In genomic region chr2:200787351-200788128, GRCh38 we compare ENCODE assay signal across 10 cellular contexts. TPM values are rescaled to one million over a fixed set of nuclear protein-coding genes. Genes with fewer than 3 reads are reported as not detected.
A peak's percentile ranks its signal among the peaks of the same experiment; 100 is the strongest.
DNase-seq lines count a peak whose midpoint lies in the region; ATAC-seq and TF ChIP-seq lines count a peak whose summit lies in the region.
"Had no signal": no experiment of that assay in that cellular context is flagged by ENCODE, and none has a peak within 500 bp of the region (broad histone marks: within the 10 kb centered on the region; RNA-seq: fewer than 3 reads in every experiment).

No MANE protein-coding gene starts in this region.

- peaks cover 20% of the 10 kb centered on the region for H3K4me1 ChIP-seq in foreskin keratinocyte
- peaks cover 11 to 34% of the 10 kb centered on the region in 2 donors for H3K4me1 ChIP-seq in thoracic aorta (ENCODE audit: control insufficient read depth in 1 of 2, low read depth in 2 of 2)
- H3K4me1 ChIP-seq in CD4-positive, alpha-beta memory T cell (ENCODE audit: insufficient read depth, low read length) = no peaks in the 10 kb centered on the region

- ATAC-seq in activated naive CD8-positive, alpha-beta T cell treated with anti-CD3 and anti-CD28 coated beads, Interleukin-2, amount 50 U/mL, for 24 hours = peak; percentile 68
- peak; percentile 93 for ATAC-seq in foreskin keratinocyte
- ATAC-seq in thoracic aorta (ENCODE audit: insufficient number of reproducible peaks, low FRiP score, low read depth) = peak; percentile 81
- ATAC-seq in GM19397 (IDR thresholded peaks at IDR 0.05; ENCODE audit: unreplicated experiment) = no peak
- ATAC-seq in GM21526 (IDR thresholded peaks at IDR 0.05; ENCODE audit: low FRiP score, unreplicated experiment) = no peak

- peak overlapping the region; percentile 22 for H3K4me3 ChIP-seq in thoracic aorta
- H3K4me3 ChIP-seq in CD4-positive, alpha-beta memory T cell (ENCODE audit: low read length in 2 of 2) = no peak overlapping the region

- H3K9me3 ChIP-seq in thoracic aorta = no peaks in the 10 kb centered on the region
- no peaks in the 10 kb centered on the region for H3K9me3 ChIP-seq in CD4-positive, alpha-beta memory T cell (ENCODE audit: control insufficient read depth in 1 of 2, low read length in 2 of 2)

- no peak for DNase-seq in activated naive CD8-positive, alpha-beta T cell treated with anti-CD3 and anti-CD28 coated beads, Interleukin-2, amount 50 U/mL, for 24 hours
- DNase-seq in activated naive CD8-positive, alpha-beta T cell treated with anti-CD3 and anti-CD28 coated beads for 36 hours = no peak
- DNase-seq in SW 1271 (lab: John Stamatoyannopoulos, UW) (peak; percentile 84 to 89), foreskin keratinocyte (peak; percentile 92 to 97), thoracic aorta (ENCODE audit: low spot score) (no peak)
- DNase-seq in CD4-positive, alpha-beta memory T cell = no peak
- DNase-seq: central memory CD4-positive, alpha-beta T cell; RPMI8226 had no signal

- CTCF ChIA-PET in CD4-positive, alpha-beta memory T cell (lab: Charles Lee; ENCODE audit: partially characterized antibody) = no interaction called here

- H3K27ac ChIP-seq in foreskin keratinocyte (peak overlapping the region; percentile 97), thoracic aorta (peak overlapping the region; percentile 63 to 67)
- no peak overlapping the region for H3K27ac ChIP-seq in CD4-positive, alpha-beta memory T cell (ENCODE audit: low read depth, low read length)

- H3K9me3 Mint-ChIP-seq in activated naive CD8-positive, alpha-beta T cell treated with anti-CD3 and anti-CD28 coated beads, Interleukin-2, amount 50 U/mL, for 24 hours = no peaks in the 10 kb centered on the region
- H3K9me3 Mint-ChIP-seq in activated naive CD8-positive, alpha-beta T cell treated with anti-CD3 and anti-CD28 coated beads for 36 hours = no peaks in the 10 kb centered on the region
- peaks cover 0 to 2% (median 0%) of the 10 kb centered on the region in 8 donors for H3K9me3 Mint-ChIP-seq in CD4-positive, alpha-beta memory T cell

- H3K36me3 Mint-ChIP-seq in activated naive CD8-positive, alpha-beta T cell treated with anti-CD3 and anti-CD28 coated beads, Interleukin-2, amount 50 U/mL, for 24 hours (ENCODE audit: low read depth) = no peaks in the 10 kb centered on the region
- H3K36me3 Mint-ChIP-seq in activated naive CD8-positive, alpha-beta T cell treated with anti-CD3 and anti-CD28 coated beads for 36 hours = no peaks in the 10 kb centered on the region
- H3K36me3 Mint-ChIP-seq in CD4-positive, alpha-beta memory T cell = no peaks in the 10 kb centered on the region

- H3K27me3 Mint-ChIP-seq in activated naive CD8-positive, alpha-beta T cell treated with anti-CD3 and anti-CD28 coated beads, Interleukin-2, amount 50 U/mL, for 24 hours = peaks cover 7% of the 10 kb centered on the region
- no peaks in the 10 kb centered on the region for H3K27me3 Mint-ChIP-seq in activated naive CD8-positive, alpha-beta T cell treated with anti-CD3 and anti-CD28 coated beads for 36 hours
- peaks cover 5 to 6% of the 10 kb centered on the region in 2 donors for H3K27me3 Mint-ChIP-seq in CD4-positive, alpha-beta memory T cell

- H3K4me3 Mint-ChIP-seq in activated naive CD8-positive, alpha-beta T cell treated with anti-CD3 and anti-CD28 coated beads, Interleukin-2, amount 50 U/mL, for 24 hours = no peak overlapping the region
- H3K4me3 Mint-ChIP-seq in activated naive CD8-positive, alpha-beta T cell treated with anti-CD3 and anti-CD28 coated beads for 36 hours = no peak overlapping the region
- H3K4me3 Mint-ChIP-seq in CD4-positive, alpha-beta memory T cell = peak overlapping the region in 1 of 8 donors; percentile 15

- TF ChIP-seq CTCF in foreskin keratinocyte (conservative IDR thresholded peaks at IDR 0.05) = no peak
- TF ChIP-seq CTCF in thoracic aorta (IDR thresholded peaks at IDR 0.05) = no peak

- H3K27ac Mint-ChIP-seq in activated naive CD8-positive, alpha-beta T cell treated with anti-CD3 and anti-CD28 coated beads, Interleukin-2, amount 50 U/mL, for 24 hours = peak overlapping the region; percentile 60
- H3K27ac Mint-ChIP-seq in activated naive CD8-positive, alpha-beta T cell treated with anti-CD3 and anti-CD28 coated beads for 36 hours = no peak overlapping the region
- H3K27ac Mint-ChIP-seq in CD4-positive, alpha-beta memory T cell = no peak overlapping the region

- intact Hi-C loops in CD4-positive, alpha-beta memory T cell (cut with micrococcal nuclease) = no loop called here

- H3K27me3 ChIP-seq in foreskin keratinocyte = no peaks in the 10 kb centered on the region
- H3K27me3 ChIP-seq in thoracic aorta (replicated peaks; ENCODE audit: insufficient read depth) = no peaks in the 10 kb centered on the region
- no peaks in the 10 kb centered on the region for H3K27me3 ChIP-seq in CD4-positive, alpha-beta memory T cell (ENCODE audit: insufficient read depth, low read length)

- no peaks in the 10 kb centered on the region for H3K36me3 ChIP-seq in thoracic aorta
- no peaks in the 10 kb centered on the region for H3K36me3 ChIP-seq in CD4-positive, alpha-beta memory T cell (ENCODE audit: insufficient read depth, low read length)

- POLR2A ChIA-PET in CD4-positive, alpha-beta memory T cell (lab: Charles Lee; ENCODE audit: partially characterized antibody) = no interaction called here

- peaks cover 17% of the 10 kb centered on the region for H3K4me1 Mint-ChIP-seq in activated naive CD8-positive, alpha-beta T cell treated with anti-CD3 and anti-CD28 coated beads, Interleukin-2, amount 50 U/mL, for 24 hours
- peaks cover 6% of the 10 kb centered on the region for H3K4me1 Mint-ChIP-seq in activated naive CD8-positive, alpha-beta T cell treated with anti-CD3 and anti-CD28 coated beads for 36 hours
- H3K4me1 Mint-ChIP-seq in CD4-positive, alpha-beta memory T cell = peaks cover 0 to 1% (median under 1%) of the 10 kb centered on the region in 4 donors

RNA-seq across cellular contexts. Expression of gene BZW1, which starts 24.2 kb away (rescaled TPM):
- 100 to 1,000 TPM; 549 to 557 TPM for total RNA-seq in activated naive CD8-positive, alpha-beta T cell treated with anti-CD3 and anti-CD28 coated beads for 36 hours
- 389 and 399 TPM in 2 replicates for total RNA-seq in foreskin keratinocyte
- 97.3 and 119 TPM in 2 replicates for polyA plus RNA-seq in foreskin keratinocyte
- total RNA-seq in thoracic aorta = 100 to 1,000 TPM; 201 to 252 TPM
- 100 to 1,000 TPM; 126 to 133 TPM for total RNA-seq in CD4-positive, alpha-beta memory T cell
- polyA plus RNA-seq in CD4-positive, alpha-beta memory T cell = 100 to 1,000 TPM; 198 to 257 TPM

Comparison
In these comparisons a context has a peak if more than half of its experiments do, and no peak if none do; other contexts are left out.
1. ATAC-seq: peak in activated naive CD8-positive, alpha-beta T cell treated with anti-CD3 and anti-CD28 coated beads, Interleukin-2, amount 50 U/mL, for 24 hours (single experiment), foreskin keratinocyte (single experiment) and thoracic aorta (single experiment); none in GM19397 (single experiment) and GM21526 (single experiment).
2. DNase-seq: peak in SW 1271 (2 of 2) and foreskin keratinocyte (2 of 2); none in activated naive CD8-positive, alpha-beta T cell treated with anti-CD3 and anti-CD28 coated beads, Interleukin-2, amount 50 U/mL, for 24 hours (single experiment), activated naive CD8-positive, alpha-beta T cell treated with anti-CD3 and anti-CD28 coated beads for 36 hours (single experiment), thoracic aorta (single experiment) and CD4-positive, alpha-beta memory T cell (0 of 5).